ENCODE assay signal across 14 cellular contexts in genomic region chr15:73375755-73376305, GRCh38. TPM values are rescaled to one million over a fixed set of nuclear protein-coding genes. Genes with fewer than 3 reads are reported as not detected.
A peak's percentile ranks its signal among the peaks of the same experiment; 100 is the strongest.
DNase-seq lines count a peak whose midpoint lies in the region; ATAC-seq and TF ChIP-seq lines count a peak whose summit lies in the region.
"Had no signal": no experiment of that assay in that cellular context is flagged by ENCODE, and none has a peak within 500 bp of the region (broad histone marks: within the 10 kb centered on the region; RNA-seq: fewer than 3 reads in every experiment).

No MANE protein-coding gene starts in this region.

- intact Hi-C loops in left lung (cut with DNase I) (no loop called here), aorta (cut with DNase I) (no loop called here)

- 74% methylated on average over 6 of the region's 6 CpGs for WGBS in aorta, 2 donors

- H3K9me3 Mint-ChIP-seq in activated CD4-positive, alpha-beta T cell treated with anti-CD3 and anti-CD28 coated beads, Interleukin-2, amount 10 ng/mL, durations not matched to agents 7 days and 5 days, result peaks cover 5% of the 10 kb centered on the region
- H3K9me3 Mint-ChIP-seq: neural crest cell had no signal

- H3K27ac ChIP-seq in HEK293 (ENCODE audit: extremely low read depth, low read depth, low read length) (no peak overlapping the region), RWPE2 (ENCODE audit: poor library complexity, severe bottlenecking) (no peak overlapping the region), left lung (no peak overlapping the region), aorta (ENCODE audit: low read depth in 1 of 2, low read length in 2 of 2) (no peak overlapping the region)
- H3K27ac ChIP-seq: KMS-11, skin epidermis had no signal

- no peaks in the 10 kb centered on the region for H3K36me3 ChIP-seq in HEK293 (ENCODE audit: control insufficient read depth in 2 of 2, insufficient read depth in 1 of 2, low read length in 2 of 2)
- no peaks in the 10 kb centered on the region for H3K36me3 ChIP-seq in RWPE2 (ENCODE audit: low read depth)
- H3K36me3 ChIP-seq in left lung, result no peaks in the 10 kb centered on the region
- no peaks in the 10 kb centered on the region for H3K36me3 ChIP-seq in aorta (ENCODE audit: control insufficient read depth in 1 of 2, insufficient read depth in 2 of 2, low read length in 1 of 2)

- no peaks in the 10 kb centered on the region for H3K9me3 ChIP-seq in HEK293 (ENCODE audit: control insufficient read depth, insufficient read depth, low read depth, low read length)
- no peaks in the 10 kb centered on the region for H3K9me3 ChIP-seq in RWPE2 (ENCODE audit: severe bottlenecking)
- H3K9me3 ChIP-seq in left lung, result peaks cover 0 to 5% of the 10 kb centered on the region in 2 donors
- peaks cover 4% of the 10 kb centered on the region for H3K9me3 ChIP-seq in aorta (ENCODE audit: control insufficient read depth, low read length)

- H3K27ac Mint-ChIP-seq in activated CD4-positive, alpha-beta T cell treated with anti-CD3 and anti-CD28 coated beads, Interleukin-2, amount 10 ng/mL, durations not matched to agents 7 days and 5 days, result no peak overlapping the region
- H3K27ac Mint-ChIP-seq: CD4-positive, alpha-beta T cell had no signal

- no peak overlapping the region for H3K4me3 Mint-ChIP-seq in activated CD4-positive, alpha-beta T cell treated with anti-CD3 and anti-CD28 coated beads, Interleukin-2, amount 10 ng/mL, durations not matched to agents 7 days and 5 days
- H3K4me3 Mint-ChIP-seq: CD4-positive, alpha-beta T cell; neural crest cell had no signal

- H3K36me3 Mint-ChIP-seq in activated CD4-positive, alpha-beta T cell treated with anti-CD3 and anti-CD28 coated beads, Interleukin-2, amount 10 ng/mL, durations not matched to agents 7 days and 5 days (ENCODE audit: low read depth), result no peaks in the 10 kb centered on the region

- peaks cover 28% of the 10 kb centered on the region for H3K27me3 ChIP-seq in RWPE2 (ENCODE audit: insufficient read depth, poor library complexity, severe bottlenecking)
- peaks cover 6 to 52% of the 10 kb centered on the region in 2 donors for H3K27me3 ChIP-seq in left lung
- H3K27me3 ChIP-seq in aorta (ENCODE audit: control insufficient read depth in 1 of 2, insufficient read depth in 2 of 2, low read length in 1 of 2), result no peaks in the 10 kb centered on the region

- DNase-seq in NCI-H2081 treated with DMSO at 0.1 percent for 48 hours (lab: John Stamatoyannopoulos, UW) (peak; percentile 43), RWPE2 (ENCODE audit: low spot score) (no peak), left lung (no peak), aorta (no peak), T-helper 2 cell (no peak)
- no peak for DNase-seq in activated CD4-positive, alpha-beta T cell treated with anti-CD3 and anti-CD28 coated beads, Interleukin-2, amount 10 ng/mL, durations not matched to agents 7 days and 5 days
- DNase-seq: activated naive CD4-positive, alpha-beta T cell; CD4-positive, alpha-beta T cell had no signal

- no peaks in the 10 kb centered on the region for H3K4me1 Mint-ChIP-seq in activated CD4-positive, alpha-beta T cell treated with anti-CD3 and anti-CD28 coated beads, Interleukin-2, amount 10 ng/mL, durations not matched to agents 7 days and 5 days
- H3K4me1 Mint-ChIP-seq: neural crest cell had no signal

- ATAC-seq in RWPE2 (ENCODE audit: low read depth) (peak; percentile 47), left lung (peak; percentile 22), aorta (ENCODE audit: low FRiP score) (no peak), GM19351 (IDR thresholded peaks at IDR 0.05; ENCODE audit: unreplicated experiment) (no peak)

- peaks cover 18% of the 10 kb centered on the region for H3K27me3 Mint-ChIP-seq in activated CD4-positive, alpha-beta T cell treated with anti-CD3 and anti-CD28 coated beads, Interleukin-2, amount 10 ng/mL, durations not matched to agents 7 days and 5 days

- CTCF ChIA-PET in HEK293 (lab: Yijun Ruan, JAX), result interaction anchor here (0.6 kb wide), 1 partner anchor 12 kb away, joined by 4 read pairs; no protein-coding TSS in a partner anchor
- CTCF ChIA-PET in activated CD4-positive, alpha-beta T cell treated with anti-CD3 and anti-CD28 coated beads, Interleukin-2, amount 10 ng/mL, durations not matched to agents 7 days and 5 days (lab: Charles Lee), result no interaction called here

- no peak overlapping the region for H3K4me3 ChIP-seq in HEK293 (ENCODE audit: low read depth, low read length)
- no peak overlapping the region for H3K4me3 ChIP-seq in RWPE2 (ENCODE audit: severe bottlenecking)
- H3K4me3 ChIP-seq in left lung, result no peak overlapping the region
- H3K4me3 ChIP-seq in aorta (ENCODE audit: low read length in 2 of 2), result no peak overlapping the region
- H3K4me3 ChIP-seq: skin epidermis had no signal

- POLR2A ChIA-PET in HEK293 (lab: Yijun Ruan, JAX), result interaction anchor here (0.6 kb wide), 1 partner anchor 164 kb away, joined by 3 read pairs; no protein-coding TSS in a partner anchor
- POLR2A ChIA-PET in activated CD4-positive, alpha-beta T cell treated with anti-CD3 and anti-CD28 coated beads, Interleukin-2, amount 10 ng/mL, durations not matched to agents 7 days and 5 days (lab: Charles Lee), result no interaction called here

- H3K4me1 ChIP-seq in HEK293 (ENCODE audit: control insufficient read depth, insufficient read depth, low read length) (no peaks in the 10 kb centered on the region), RWPE2 (ENCODE audit: insufficient read depth, poor library complexity, severe bottlenecking) (no peaks in the 10 kb centered on the region), left lung (no peaks in the 10 kb centered on the region), aorta (ENCODE audit: control insufficient read depth in 1 of 2, insufficient read depth in 2 of 2, low read length in 2 of 2) (no peaks in the 10 kb centered on the region)

- TF ChIP-seq CTCF in HEK293 (tag by site-specific recombination; IDR thresholded peaks at IDR 0.05) (no peak), RWPE2 (IDR thresholded peaks at IDR 0.05; ENCODE audit: poor library complexity, severe bottlenecking) (no peak), left lung (IDR thresholded peaks at IDR 0.05) (no peak)

TF ChIP-seq in HEK293, 187 proteins besides CTCF, POLR2A, EP300 and RAD21 (continues in another document):
- 0 out of 2 replicates have a peak, but pooled peaks have one; percentile 19 for TF ChIP-seq ZBTB17 (tag by site-specific recombination; IDR thresholded peaks at IDR 0.05)
- TF ChIP-seq ZIC2 (tag by site-specific recombination; IDR thresholded peaks at IDR 0.05), result peak; percentile 97
- no peak for TF ChIP-seq INSM2 (tag by site-specific recombination; IDR thresholded peaks at IDR 0.05)
- TF ChIP-seq ZNF530 (tag by site-specific recombination; IDR thresholded peaks at IDR 0.05; ENCODE audit: low read depth), result no peak
- no peak for TF ChIP-seq ZNF133 (tag by site-specific recombination; IDR thresholded peaks at IDR 0.05)
- no peak for TF ChIP-seq ZEB2 (tag by site-specific recombination; IDR thresholded peaks at IDR 0.05)
- 0 out of 2 replicates have a peak, but pooled peaks have one; percentile 37 for TF ChIP-seq GLIS2 (tag by site-specific recombination; IDR thresholded peaks at IDR 0.05)
- TF ChIP-seq ZNF837 (tag by site-specific recombination; IDR thresholded peaks at IDR 0.05), result no peak
- TF ChIP-seq ZBTB11 (tag by site-specific recombination; conservative IDR thresholded peaks at IDR 0.05; ENCODE audit: low read depth), result no peak
- TF ChIP-seq SP7 (tag by site-specific recombination; IDR thresholded peaks at IDR 0.05), result peak; percentile 75
- no peak for TF ChIP-seq KLF7 (tag by site-specific recombination; IDR thresholded peaks at IDR 0.05; ENCODE audit: borderline replicate concordance)
- TF ChIP-seq ZNF501 (tag by site-specific recombination; IDR thresholded peaks at IDR 0.05), result no peak
- TF ChIP-seq ZNF239 (tag by site-specific recombination; IDR thresholded peaks at IDR 0.05), result no peak
- TF ChIP-seq MYNN (tag by site-specific recombination; IDR thresholded peaks at IDR 0.05; ENCODE audit: borderline replicate concordance), result no peak

RNA-seq across cellular contexts. Expression of gene HCN4, which starts 7.1 kb away (rescaled TPM):
- under 1 TPM; 0.09 to 0.16 TPM for total RNA-seq in left lung
- total RNA-seq in aorta, result not detected
- polyA plus RNA-seq in aorta, result under 1 TPM in 1 of 2 donors, not detected in 1; under 0.01 TPM
- not detected for total RNA-seq in activated CD4-positive, alpha-beta T cell treated with anti-CD3 and anti-CD28 coated beads, Interleukin-2, amount 10 ng/mL, durations not matched to agents 7 days and 5 days
- total RNA-seq: CD4-positive, alpha-beta T cell; endothelial cell of umbilical vein had no signal

Comparison
In these comparisons a context has a peak if more than half of its experiments do, and no peak if none do; other contexts are left out.
1. ATAC-seq: peak in RWPE2 (single experiment) and left lung (single experiment); none in aorta (single experiment) and GM19351 (single experiment).